In genomic region chr3:41583014-41583413, GRCh38 we compare ENCODE assay signal across 22 cellular contexts.
"Had no signal": no experiment of that assay in that cellular context is flagged by ENCODE, and none has a peak within 500 bp of the region (broad histone marks: within the 10 kb centered on the region; RNA-seq: fewer than 3 reads in every experiment).

No MANE protein-coding gene starts in this region.

- H3K9me3 ChIP-seq: colonic mucosa, esophagus squamous epithelium, gastrocnemius medialis, heart right ventricle, left lung, lower lobe of right lung, mucosa of descending colon had no signal

- H3K27me3 ChIP-seq: colonic mucosa, esophagus squamous epithelium, gastrocnemius medialis, heart right ventricle, left lung had no signal

- H3K4me1 ChIP-seq: colonic mucosa, esophagus squamous epithelium, gastrocnemius medialis, heart right ventricle, left lung, lower lobe of right lung had no signal

- H3K27ac ChIP-seq: colonic mucosa, epithelial cell of prostate, esophagus squamous epithelium, gastrocnemius medialis, heart right ventricle, left lung, lower lobe of right lung had no signal

- H3K36me3 ChIP-seq: colonic mucosa, esophagus squamous epithelium, gastrocnemius medialis, heart right ventricle, left lung, lower lobe of right lung had no signal

- DNase-seq: colonic mucosa; cortex of kidney; effector CD8-positive, alpha-beta T cell; effector memory CD8-positive, alpha-beta T cell; endodermal cell; erythroblast; esophagus squamous epithelium; foreskin fibroblast; foreskin melanocyte; gastrocnemius medialis; glutamatergic neuron; head of caudate nucleus; heart right ventricle; hippocampal formation; left cardiac atrium; left lung; left ventricle myocardium superior; lower lobe of right lung; mesenchymal stem cell; mucosa of descending colon; naive B cell had no signal

- H3K4me3 ChIP-seq: colonic mucosa, esophagus squamous epithelium, gastrocnemius medialis, heart right ventricle, left lung, lower lobe of right lung, mucosa of descending colon had no signal
